In the genomic region with DNA sequence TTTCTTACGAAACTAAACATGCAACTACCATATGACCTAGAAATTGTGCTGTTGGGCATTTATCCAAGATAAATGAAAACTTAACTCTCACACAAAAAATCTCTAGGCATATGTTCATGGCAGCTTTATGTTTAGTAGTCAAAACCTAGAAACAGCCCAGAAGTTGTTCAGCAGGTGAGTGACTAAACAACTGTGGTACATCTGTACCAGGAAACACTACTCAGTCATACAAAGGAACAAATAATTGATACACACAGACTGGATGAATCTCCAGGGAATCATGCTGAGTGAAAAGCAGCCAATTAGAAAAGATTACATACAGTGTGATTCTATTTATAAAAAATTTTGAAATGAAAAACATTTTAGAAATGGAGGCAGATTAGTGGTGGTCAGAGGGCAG, we compare ENCODE assay signal across 23 cellular contexts. TPM values are rescaled to one million over a fixed set of nuclear protein-coding genes. Genes with fewer than 3 reads are reported as not detected.
DNase-seq lines count a peak whose midpoint lies in the region; ATAC-seq, FAIRE-seq and TF ChIP-seq lines count a peak whose summit lies in the region.
"Had no signal": no experiment of that assay in that cellular context is flagged by ENCODE, and none has a peak within 500 bp of the region (broad histone marks: within the 10 kb centered on the region; RNA-seq: fewer than 3 reads in every experiment).

No MANE protein-coding gene starts in this region.

- peak; percentile 8 for DNase-seq in NCI-H2171 treated with DMSO at 0.1 percent for 48 hours (lab: John Stamatoyannopoulos, UW)
- DNase-seq in NCI-H2171 (lab: John Stamatoyannopoulos, UW) = no peak
- DNase-seq in bronchial epithelial cell (ENCODE audit: low read depth) = peak; percentile 29
- DNase-seq in fibroblast of peridontal ligament (ENCODE audit: extremely low read depth) = peak; percentile 18
- no peak for DNase-seq in ecto neural progenitor cell (ENCODE audit: low spot score)
- DNase-seq in activated naive CD4-positive, alpha-beta T cell (lab: John Stamatoyannopoulos, UW) = no peak
- DNase-seq in hepatic stellate cell (ENCODE audit: low spot score) = no peak
- DNase-seq: 8988T; CD4-positive, CD25-positive, alpha-beta regulatory T cell; COR-L47; H9; Karpas-422; MM.1S; NCI-H1092; NCI-H2081; NCI-H510A treated with DMSO at 0.1 percent for 48 hours; NCI-H82; RPMI8226; SIG-M5 had no signal

- no peak overlapping the region for H3K4me3 ChIP-seq in bronchial epithelial cell (ENCODE audit: low read depth, low read length)

- no peak for TF ChIP-seq CTCF in bronchial epithelial cell (IDR thresholded peaks at IDR 0.05; ENCODE audit: insufficient read depth, low read length, severe bottlenecking)

- H3K36me3 ChIP-seq in bronchial epithelial cell (ENCODE audit: control insufficient read depth, insufficient read depth, low read length) = no peaks in the 10 kb centered on the region

- no peaks in the 10 kb centered on the region for H3K27me3 ChIP-seq in bronchial epithelial cell (ENCODE audit: control insufficient read depth, insufficient read depth, low read length)

- FAIRE-seq in bronchial epithelial cell (lab: Jason Lieb, UNC) = no peak
- FAIRE-seq: G401.6, GM19239 had no signal

- no peak for ATAC-seq in HG03095 (IDR thresholded peaks at IDR 0.05; ENCODE audit: unreplicated experiment)

RNA-seq across cellular contexts. Expression of a gene that starts 29.3 kb away (rescaled TPM):
- 8.2 and 12.4 TPM in 2 replicates for total RNA-seq in bronchial epithelial cell

RNA-seq across cellular contexts. Expression of a gene that starts 35.5 kb away (rescaled TPM):
- not detected in 2 replicates for total RNA-seq in bronchial epithelial cell
- total RNA-seq: B cell; CD4-positive, CD25-positive, alpha-beta regulatory T cell; H9 had no signal

RNA-seq across cellular contexts. Expression of a gene that starts 35.7 kb away (rescaled TPM):
- total RNA-seq in bronchial epithelial cell = under 0.01 TPM in 1 of 2 replicates, not detected in the other
- total RNA-seq: B cell; CD4-positive, CD25-positive, alpha-beta regulatory T cell; H9 had no signal

Comparison
In these comparisons a context has a peak if more than half of its experiments do, and no peak if none do; other contexts are left out.
1. DNase-seq: peak in NCI-H2171 treated with DMSO at 0.1 percent for 48 hours (single experiment), bronchial epithelial cell (single experiment) and fibroblast of peridontal ligament (single experiment); none in NCI-H2171 (single experiment), ecto neural progenitor cell (single experiment), activated naive CD4-positive, alpha-beta T cell (0 of 4) and hepatic stellate cell (single experiment).